Comparison of ENCODE assay signal across 12 cellular contexts in genomic region chr2:183996825-183997823, GRCh38.
A peak's percentile ranks its signal among the peaks of the same experiment; 100 is the strongest.
DNase-seq lines count a peak whose midpoint lies in the region; ATAC-seq, FAIRE-seq and TF ChIP-seq lines count a peak whose summit lies in the region.
"Had no signal": no experiment of that assay in that cellular context is flagged by ENCODE, and none has a peak within 500 bp of the region (broad histone marks: within the 10 kb centered on the region; RNA-seq: fewer than 3 reads in every experiment).

No MANE protein-coding gene starts in this region.

- POLR2A ChIA-PET in activated CD4-positive, alpha-beta memory T cell treated with anti-CD3 and anti-CD28 coated beads, Interleukin-2, amount 10 ng/mL, durations not matched to agents 7 days and 5 days (lab: Charles Lee): no interaction called here

- H3K27ac Mint-ChIP-seq in activated CD4-positive, alpha-beta memory T cell treated with anti-CD3 and anti-CD28 coated beads, Interleukin-2, amount 10 ng/mL, durations not matched to agents 7 days and 5 days: no peak overlapping the region
- H3K27ac Mint-ChIP-seq: activated naive CD4-positive, alpha-beta T cell treated with anti-CD3 and anti-CD28 coated beads, Interleukin-2, amount 50 U/mL, for 24 hours had no signal

- FAIRE-seq in GM12892 (lab: Jason Lieb, UNC): peak; percentile 27

- CTCF ChIA-PET in activated CD4-positive, alpha-beta memory T cell treated with anti-CD3 and anti-CD28 coated beads, Interleukin-2, amount 10 ng/mL, durations not matched to agents 7 days and 5 days (lab: Charles Lee): no interaction called here

- intact Hi-C loops in left colon (cut with DNase I, micrococcal nuclease): no loop called here

- no peaks in the 10 kb centered on the region for H3K27me3 Mint-ChIP-seq in activated CD4-positive, alpha-beta memory T cell treated with anti-CD3 and anti-CD28 coated beads, Interleukin-2, amount 10 ng/mL, durations not matched to agents 7 days and 5 days
- H3K27me3 Mint-ChIP-seq: activated naive CD4-positive, alpha-beta T cell treated with anti-CD3 and anti-CD28 coated beads, Interleukin-2, amount 50 U/mL, for 24 hours had no signal

- no peaks in the 10 kb centered on the region for H3K4me1 Mint-ChIP-seq in activated CD4-positive, alpha-beta memory T cell treated with anti-CD3 and anti-CD28 coated beads, Interleukin-2, amount 10 ng/mL, durations not matched to agents 7 days and 5 days
- H3K4me1 Mint-ChIP-seq: activated naive CD4-positive, alpha-beta T cell treated with anti-CD3 and anti-CD28 coated beads, Interleukin-2, amount 50 U/mL, for 24 hours had no signal

- H3K4me3 Mint-ChIP-seq in activated CD4-positive, alpha-beta memory T cell treated with anti-CD3 and anti-CD28 coated beads, Interleukin-2, amount 10 ng/mL, durations not matched to agents 7 days and 5 days: no peak overlapping the region
- H3K4me3 Mint-ChIP-seq: activated naive CD4-positive, alpha-beta T cell treated with anti-CD3 and anti-CD28 coated beads, Interleukin-2, amount 50 U/mL, for 24 hours had no signal

- TF ChIP-seq POLR2A in GM12892 (IDR thresholded peaks at IDR 0.05; ENCODE audit: low read depth, low read length): no peak

- H3K36me3 Mint-ChIP-seq in activated CD4-positive, alpha-beta memory T cell treated with anti-CD3 and anti-CD28 coated beads, Interleukin-2, amount 10 ng/mL, durations not matched to agents 7 days and 5 days (ENCODE audit: low read depth): no peaks in the 10 kb centered on the region
- H3K36me3 Mint-ChIP-seq: activated naive CD4-positive, alpha-beta T cell treated with anti-CD3 and anti-CD28 coated beads, Interleukin-2, amount 50 U/mL, for 24 hours had no signal

- ATAC-seq in left colon: peak; percentile 57
- ATAC-seq: right lobe of liver had no signal

- no peak for DNase-seq in GM12892 (ENCODE audit: insufficient read length)
- peak; percentile 32 for DNase-seq in NCI-H1694 (lab: John Stamatoyannopoulos, UW)
- peak; percentile 5 for DNase-seq in RPMI8226
- DNase-seq in left colon: no peak
- DNase-seq in middle frontal gyrus (ENCODE audit: extremely low spot score, low spot score): no peak
- DNase-seq in activated CD4-positive, alpha-beta memory T cell treated with anti-CD3 and anti-CD28 coated beads, Interleukin-2, amount 10 ng/mL, durations not matched to agents 7 days and 5 days: no peak
- no peak for DNase-seq in activated CD4-positive, CD25-positive, alpha-beta regulatory T cell (lab: John Stamatoyannopoulos, UW)
- no peak for DNase-seq in activated CD8-positive, alpha-beta memory T cell treated with anti-CD3 and anti-CD28 coated beads for 24 hours
- DNase-seq: activated CD4-positive, alpha-beta T cell treated with anti-CD3 and anti-CD28 coated beads for 4 hours; right lobe of liver; upper lobe of left lung had no signal

- peaks cover 4% of the 10 kb centered on the region for H3K9me3 Mint-ChIP-seq in activated CD4-positive, alpha-beta memory T cell treated with anti-CD3 and anti-CD28 coated beads, Interleukin-2, amount 10 ng/mL, durations not matched to agents 7 days and 5 days

Comparison
In these comparisons a context has a peak if more than half of its experiments do, and no peak if none do; other contexts are left out.
1. DNase-seq: peak in NCI-H1694 (single experiment) and RPMI8226 (single experiment); none in GM12892 (single experiment), left colon (0 of 2), middle frontal gyrus (single experiment), activated CD4-positive, alpha-beta memory T cell treated with anti-CD3 and anti-CD28 coated beads, Interleukin-2, amount 10 ng/mL, durations not matched to agents 7 days and 5 days (single experiment), activated CD4-positive, CD25-positive, alpha-beta regulatory T cell (0 of 4) and activated CD8-positive, alpha-beta memory T cell treated with anti-CD3 and anti-CD28 coated beads for 24 hours (single experiment).